In the genomic region with DNA sequence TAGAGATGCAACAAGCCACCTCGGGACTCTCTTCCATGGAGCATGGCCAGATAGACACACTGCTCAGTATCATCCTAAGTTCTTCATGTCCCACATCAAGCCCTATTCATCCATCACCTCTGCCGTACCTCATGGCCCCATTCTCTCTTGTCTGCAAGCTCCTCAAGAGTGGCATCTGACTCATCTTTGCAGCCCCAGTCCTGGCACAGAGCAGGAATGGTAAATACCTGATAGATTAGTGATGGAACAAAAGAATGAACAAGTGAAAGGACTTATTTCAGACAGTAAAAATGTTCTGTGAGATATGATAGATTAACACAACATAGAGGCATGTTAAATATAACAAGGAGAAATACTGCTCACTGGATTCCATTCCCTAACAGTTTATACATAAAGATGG, we compare ENCODE assay signal across 1 cellular context.
TF ChIP-seq lines count a peak whose summit lies in the region.

No MANE protein-coding gene starts in this region.

TF ChIP-seq in SK-N-SH, 30 proteins besides CTCF, POLR2A, EP300 and RAD21 (continued from another document):
- TF ChIP-seq, protein P1, sequence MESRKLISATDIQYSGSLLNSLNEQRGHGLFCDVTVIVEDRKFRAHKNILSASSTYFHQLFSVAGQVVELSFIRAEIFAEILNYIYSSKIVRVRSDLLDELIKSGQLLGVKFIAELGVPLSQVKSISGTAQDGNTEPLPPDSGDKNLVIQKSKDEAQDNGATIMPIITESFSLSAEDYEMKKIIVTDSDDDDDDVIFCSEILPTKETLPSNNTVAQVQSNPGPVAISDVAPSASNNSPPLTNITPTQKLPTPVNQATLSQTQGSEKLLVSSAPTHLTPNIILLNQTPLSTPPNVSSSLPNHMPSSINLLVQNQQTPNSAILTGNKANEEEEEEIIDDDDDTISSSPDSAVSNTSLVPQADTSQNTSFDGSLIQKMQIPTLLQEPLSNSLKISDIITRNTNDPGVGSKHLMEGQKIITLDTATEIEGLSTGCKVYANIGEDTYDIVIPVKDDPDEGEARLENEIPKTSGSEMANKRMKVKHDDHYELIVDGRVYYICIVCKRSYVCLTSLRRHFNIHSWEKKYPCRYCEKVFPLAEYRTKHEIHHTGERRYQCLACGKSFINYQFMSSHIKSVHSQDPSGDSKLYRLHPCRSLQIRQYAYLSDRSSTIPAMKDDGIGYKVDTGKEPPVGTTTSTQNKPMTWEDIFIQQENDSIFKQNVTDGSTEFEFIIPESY (IDR thresholded peaks at IDR 0.05; ENCODE audit: borderline replicate concordance, low read depth): no peak
- no peak for TF ChIP-seq RFX5 (IDR thresholded peaks at IDR 0.05; ENCODE audit: low read length)
- no peak for TF ChIP-seq SIN3A (IDR thresholded peaks at IDR 0.05; ENCODE audit: borderline replicate concordance, low read depth, low read length)
- TF ChIP-seq TAF1 (IDR thresholded peaks at IDR 0.05; ENCODE audit: borderline replicate concordance, low read depth, low read length): no peak
- 0 out of 2 replicates have a peak, but pooled peaks have one; percentile 25 for TF ChIP-seq TEAD4 (IDR thresholded peaks at IDR 0.05; ENCODE audit: borderline replicate concordance, insufficient read depth)
- no peak for TF ChIP-seq GABPA (IDR thresholded peaks at IDR 0.05; ENCODE audit: low read depth)
- peak; percentile 58; the same call in 1 of the 2 replicates for TF ChIP-seq TCF12 (IDR thresholded peaks at IDR 0.05)
- no peak for TF ChIP-seq EZH2phosphoT487 (IDR thresholded peaks at IDR 0.05; ENCODE audit: borderline replicate concordance, low read depth)
- TF ChIP-seq POLR2AphosphoS5 (IDR thresholded peaks at IDR 0.05; ENCODE audit: low read depth, low read length): no peak
- TF ChIP-seq, protein P2, sequence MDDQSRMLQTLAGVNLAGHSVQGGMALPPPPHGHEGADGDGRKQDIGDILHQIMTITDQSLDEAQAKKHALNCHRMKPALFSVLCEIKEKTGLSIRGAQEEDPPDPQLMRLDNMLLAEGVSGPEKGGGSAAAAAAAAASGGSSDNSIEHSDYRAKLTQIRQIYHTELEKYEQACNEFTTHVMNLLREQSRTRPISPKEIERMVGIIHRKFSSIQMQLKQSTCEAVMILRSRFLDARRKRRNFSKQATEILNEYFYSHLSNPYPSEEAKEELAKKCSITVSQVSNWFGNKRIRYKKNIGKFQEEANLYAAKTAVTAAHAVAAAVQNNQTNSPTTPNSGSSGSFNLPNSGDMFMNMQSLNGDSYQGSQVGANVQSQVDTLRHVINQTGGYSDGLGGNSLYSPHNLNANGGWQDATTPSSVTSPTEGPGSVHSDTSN (IDR thresholded peaks at IDR 0.05): peak; percentile 80
- peak; percentile 68 for TF ChIP-seq FOSL2 (IDR thresholded peaks at IDR 0.05; ENCODE audit: borderline replicate concordance, low read depth)
- TF ChIP-seq SMC3 (IDR thresholded peaks at IDR 0.05; ENCODE audit: low read depth, low read length): no peak
- TF ChIP-seq CHD2 (IDR thresholded peaks at IDR 0.05; ENCODE audit: low read length, partially characterized antibody): no peak
- TF ChIP-seq MXI1 (IDR thresholded peaks at IDR 0.05; ENCODE audit: low read depth, low read length): no peak
- peak; percentile 42; the same call in 1 of the 2 replicates for TF ChIP-seq JUND (IDR thresholded peaks at IDR 0.05)
- TF ChIP-seq YY1 (IDR thresholded peaks at IDR 0.05; ENCODE audit: low read depth): no peak
- TF ChIP-seq, protein P3, sequence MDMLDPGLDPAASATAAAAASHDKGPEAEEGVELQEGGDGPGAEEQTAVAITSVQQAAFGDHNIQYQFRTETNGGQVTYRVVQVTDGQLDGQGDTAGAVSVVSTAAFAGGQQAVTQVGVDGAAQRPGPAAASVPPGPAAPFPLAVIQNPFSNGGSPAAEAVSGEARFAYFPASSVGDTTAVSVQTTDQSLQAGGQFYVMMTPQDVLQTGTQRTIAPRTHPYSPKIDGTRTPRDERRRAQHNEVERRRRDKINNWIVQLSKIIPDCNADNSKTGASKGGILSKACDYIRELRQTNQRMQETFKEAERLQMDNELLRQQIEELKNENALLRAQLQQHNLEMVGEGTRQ (IDR thresholded peaks at IDR 0.05; ENCODE audit: borderline replicate concordance, low read depth, low read length): no peak
- no peak for TF ChIP-seq ELF1 (IDR thresholded peaks at IDR 0.05)
- TF ChIP-seq, protein P4, sequence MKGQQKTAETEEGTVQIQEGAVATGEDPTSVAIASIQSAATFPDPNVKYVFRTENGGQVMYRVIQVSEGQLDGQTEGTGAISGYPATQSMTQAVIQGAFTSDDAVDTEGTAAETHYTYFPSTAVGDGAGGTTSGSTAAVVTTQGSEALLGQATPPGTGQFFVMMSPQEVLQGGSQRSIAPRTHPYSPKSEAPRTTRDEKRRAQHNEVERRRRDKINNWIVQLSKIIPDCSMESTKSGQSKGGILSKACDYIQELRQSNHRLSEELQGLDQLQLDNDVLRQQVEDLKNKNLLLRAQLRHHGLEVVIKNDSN (IDR thresholded peaks at IDR 0.05; ENCODE audit: borderline replicate concordance, low read depth): no peak
- TF ChIP-seq FOXM1 (IDR thresholded peaks at IDR 0.05; ENCODE audit: low read depth): no peak
